ENCODE assay signal across 21 cellular contexts in the genomic region with DNA sequence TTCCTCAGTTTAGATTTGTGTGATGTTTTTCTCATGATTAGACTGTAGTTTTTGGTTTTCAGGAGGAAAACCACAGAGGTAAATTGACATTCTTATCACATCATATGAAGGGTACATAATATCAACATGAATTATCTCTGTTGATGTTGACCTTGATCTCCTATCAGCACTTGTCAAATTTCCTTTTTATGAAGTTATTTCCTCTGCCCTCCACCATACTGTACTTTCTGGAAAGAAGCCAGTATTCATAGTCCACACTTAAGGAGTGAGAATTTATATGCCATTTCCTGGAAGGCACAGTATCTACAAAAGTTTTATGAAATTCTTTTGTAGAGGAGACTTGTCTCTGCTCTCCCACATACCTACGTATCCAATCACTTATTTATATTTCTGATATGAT.
DNase-seq lines count a peak whose midpoint lies in the region; ATAC-seq lines count a peak whose summit lies in the region.
"Had no signal": no experiment of that assay in that cellular context is flagged by ENCODE, and none has a peak within 500 bp of the region (broad histone marks: within the 10 kb centered on the region; RNA-seq: fewer than 3 reads in every experiment).

No MANE protein-coding gene starts in this region.

- no peak for ATAC-seq in HG02840 (IDR thresholded peaks at IDR 0.05; ENCODE audit: low FRiP score, unreplicated experiment)
- ATAC-seq: GM12878, GM23338 had no signal

- DNase-seq in Jurkat, Clone E6-1 (ENCODE audit: low read depth, low spot score): peak; percentile 48
- peak; percentile 70 for DNase-seq in dermis blood vessel endothelial cell
- peak; percentile 89 for DNase-seq in glomerular endothelial cell (ENCODE audit: extremely low read depth, low read depth, low spot score)
- peak; percentile 44 for DNase-seq in pulmonary artery endothelial cell (ENCODE audit: low read depth, low spot score)
- no peak for DNase-seq in activated T-cell treated with anti-CD3 and anti-CD28 coated beads for 4 hours
- DNase-seq in activated CD4-positive, alpha-beta T cell treated with anti-CD3 and anti-CD28 coated beads, Interleukin-2, amount 50 U/mL, for 4 hours: no peak
- DNase-seq in NCI-H2081 (lab: John Stamatoyannopoulos, UW): no peak
- DNase-seq: AML-193; BE2C; CD4-positive, alpha-beta T cell; CD8-positive, alpha-beta memory T cell; DMS 273 treated with DMSO at 0.1 percent for 48 hours; DMS79; EL; GDM1; H9; HFFc6 had no signal

- H3K4me3 ChIP-seq in Jurkat, Clone E6-1 (ENCODE audit: low read length): no peak overlapping the region
- H3K4me3 ChIP-seq: BLaER1 treated with 17β-estradiol and CSF1 and Interleukin-3, amounts not matched to agents 10 nM and 100 nM; GM12878; GM23338 had no signal

Comparison
In these comparisons a context has a peak if more than half of its experiments do, and no peak if none do; other contexts are left out.
1. DNase-seq: peak in Jurkat, Clone E6-1 (single experiment), dermis blood vessel endothelial cell (single experiment), glomerular endothelial cell (single experiment) and pulmonary artery endothelial cell (single experiment); none in activated T-cell treated with anti-CD3 and anti-CD28 coated beads for 4 hours (single experiment), activated CD4-positive, alpha-beta T cell treated with anti-CD3 and anti-CD28 coated beads, Interleukin-2, amount 50 U/mL, for 4 hours (0 of 2) and NCI-H2081 (0 of 2).